17 cellular contexts compared by ENCODE assay signal in the genomic region with DNA sequence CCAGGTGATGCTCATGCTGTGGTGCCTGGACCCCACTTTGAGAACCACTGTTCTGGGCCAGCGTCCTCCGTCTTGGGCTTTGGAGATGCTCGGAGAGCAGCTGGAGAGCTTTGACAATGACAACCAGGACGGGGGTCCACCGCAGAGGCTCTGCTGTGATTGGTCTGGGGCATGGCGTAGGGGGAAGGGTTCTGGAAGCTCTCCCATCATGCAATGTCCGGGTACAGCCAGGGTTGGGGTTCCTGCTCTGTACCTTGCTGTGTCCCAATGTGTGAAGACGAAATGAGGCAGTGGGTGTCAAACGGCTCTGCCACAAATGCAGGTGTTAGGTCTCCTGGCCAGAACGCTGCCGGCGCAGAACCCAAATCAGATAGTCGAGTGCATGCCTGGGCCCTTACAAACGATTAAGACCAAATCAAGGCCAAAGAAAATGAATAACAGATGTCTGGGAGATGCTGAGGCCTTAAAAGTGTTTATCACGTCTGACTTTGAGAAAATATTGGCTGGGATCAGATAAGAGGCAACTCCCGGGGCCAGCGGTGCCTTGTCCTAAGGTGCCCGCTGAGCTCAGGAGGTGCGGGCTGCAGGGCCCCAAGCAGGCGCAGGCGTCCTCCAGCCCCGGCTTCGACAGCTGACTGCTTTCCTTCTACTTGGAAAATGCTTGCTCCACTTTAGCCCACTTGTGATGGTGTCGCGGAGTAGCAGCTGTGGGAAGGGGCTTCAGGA.
A peak's percentile ranks its signal among the peaks of the same experiment; 100 is the strongest.
DNase-seq lines count a peak whose midpoint lies in the region; ATAC-seq and TF ChIP-seq lines count a peak whose summit lies in the region.
"Had no signal": no experiment of that assay in that cellular context is flagged by ENCODE, and none has a peak within 500 bp of the region (broad histone marks: within the 10 kb centered on the region; RNA-seq: fewer than 3 reads in every experiment).

No MANE protein-coding gene starts in this region.

- peak overlapping the region; percentile 51 for H3K56ac ChIP-seq in mesendoderm (ENCODE audit: low read length)

- no peaks in the 10 kb centered on the region for H3K9me3 ChIP-seq in endodermal cell (ENCODE audit: control insufficient read depth, low read length)

- no peaks in the 10 kb centered on the region for H3K9me3 Mint-ChIP-seq in endodermal cell
- H3K9me3 Mint-ChIP-seq in stimulated activated naive B cell treated with anti-CD40 and anti-IgM and Interleukin-4, amounts not matched to agents 10 μg/mL and 1 μg/mL and 100 μg/mL, for 72 hours = no peaks in the 10 kb centered on the region

- no peaks in the 10 kb centered on the region for H3K36me3 Mint-ChIP-seq in endodermal cell (ENCODE audit: low read depth)
- peaks cover 0 to 2% of the 10 kb centered on the region in 2 donors for H3K36me3 Mint-ChIP-seq in stimulated activated naive B cell treated with anti-CD40 and anti-IgM and Interleukin-4, amounts not matched to agents 10 μg/mL and 1 μg/mL and 100 μg/mL, for 72 hours

- no peak for ATAC-seq in stimulated activated naive B cell treated with anti-CD40 and anti-IgM and Interleukin-4, amounts not matched to agents 10 μg/mL and 1 μg/mL and 100 μg/mL, for 72 hours (replicated peaks)
- ATAC-seq: HepG2 had no signal

- H4K5ac ChIP-seq in mesendoderm (ENCODE audit: low read length) = no peak overlapping the region

- H3K27me3 ChIP-seq in endodermal cell (ENCODE audit: control insufficient read depth, insufficient read depth, low read length, poor library complexity, severe bottlenecking) (peaks cover 6% of the 10 kb centered on the region), mesendoderm (ENCODE audit: insufficient read depth, low read length, poor library complexity) (no peaks in the 10 kb centered on the region)

- H3K27me3 Mint-ChIP-seq in endodermal cell (ENCODE audit: insufficient read depth) = peaks cover 23% of the 10 kb centered on the region
- no peaks in the 10 kb centered on the region for H3K27me3 Mint-ChIP-seq in stimulated activated naive B cell treated with anti-CD40 and anti-IgM and Interleukin-4, amounts not matched to agents 10 μg/mL and 1 μg/mL and 100 μg/mL, for 72 hours

- H3K18ac ChIP-seq in mesendoderm (ENCODE audit: low read length) = no peak overlapping the region

- H3K23ac ChIP-seq in mesendoderm (ENCODE audit: low read length) = no peak overlapping the region

- H3K4me3 ChIP-seq in endodermal cell (ENCODE audit: low read length) (no peak overlapping the region), mesendoderm (ENCODE audit: low read length) (no peak overlapping the region)

- H3K79me2 ChIP-seq in mesendoderm (ENCODE audit: control insufficient read depth, insufficient read depth, low read length) = no peaks in the 10 kb centered on the region

- H2AK5ac ChIP-seq in mesendoderm (ENCODE audit: low read length) = no peak overlapping the region

- no peaks in the 10 kb centered on the region for H3K36me3 ChIP-seq in endodermal cell (ENCODE audit: control insufficient read depth, insufficient read depth, low read length)
- H3K36me3 ChIP-seq in mesendoderm (ENCODE audit: control insufficient read depth, insufficient read depth, low read length) = no peaks in the 10 kb centered on the region

- H3K4me1 Mint-ChIP-seq in endodermal cell = peaks cover 13% of the 10 kb centered on the region
- H3K4me1 Mint-ChIP-seq in stimulated activated naive B cell treated with anti-CD40 and anti-IgM and Interleukin-4, amounts not matched to agents 10 μg/mL and 1 μg/mL and 100 μg/mL, for 72 hours = peaks cover 5 to 12% of the 10 kb centered on the region in 2 donors

- WGBS in endodermal cell (ENCODE audit: insufficient coverage in 1 of 2, insufficient read length in 1 of 2), 2 experiments = 89 to 90% methylated on average over 16 to 25 of the region's 25 CpGs
- no CpG with 5 or more reads among the region's 25 CpGs for WGBS in mesendoderm (ENCODE audit: extremely low coverage, insufficient coverage, low lambda C conversion rate)

- no peak overlapping the region for H2BK15ac ChIP-seq in mesendoderm (replicated peaks; ENCODE audit: low read depth)

- no peak overlapping the region for H4K8ac ChIP-seq in mesendoderm (ENCODE audit: low read depth, low read length)

- H3K27ac Mint-ChIP-seq in endodermal cell = no peak overlapping the region
- H3K27ac Mint-ChIP-seq in stimulated activated naive B cell treated with anti-CD40 and anti-IgM and Interleukin-4, amounts not matched to agents 10 μg/mL and 1 μg/mL and 100 μg/mL, for 72 hours = peak overlapping the region; percentile 25

- no peaks in the 10 kb centered on the region for H3K79me1 ChIP-seq in mesendoderm (ENCODE audit: low read length)

- H2BK5ac ChIP-seq in mesendoderm (ENCODE audit: low read length) = no peak overlapping the region

- no peak overlapping the region for H3K4me3 Mint-ChIP-seq in endodermal cell
- no peak overlapping the region for H3K4me3 Mint-ChIP-seq in stimulated activated naive B cell treated with anti-CD40 and anti-IgM and Interleukin-4, amounts not matched to agents 10 μg/mL and 1 μg/mL and 100 μg/mL, for 72 hours

- peak; percentile 94 for DNase-seq in SK-N-DZ (ENCODE audit: low spot score)
- DNase-seq in endodermal cell = peak; percentile 22
- DNase-seq in mesendoderm = no peak
- DNase-seq in stimulated activated naive B cell treated with anti-CD40 and anti-IgM and Interleukin-4, amounts not matched to agents 10 μg/mL and 1 μg/mL and 100 μg/mL, for 72 hours = no peak
- DNase-seq in cortex of kidney (lab: John Stamatoyannopoulos, UW) = no peak
- no peak for DNase-seq in caudate nucleus (lab: John Stamatoyannopoulos, UW)
- no peak for DNase-seq in central memory CD4-positive, alpha-beta T cell
- DNase-seq: C1 segment of cervical spinal cord, DMS79, MV-4-11, NCI-H1694 treated with DMSO at 0.1 percent for 48 hours, NCI-H510A, NCI-H774, OCI-M1, Right ventricle myocardium superior had no signal

- H3K4ac ChIP-seq in mesendoderm (ENCODE audit: low read depth, low read length) = no peak overlapping the region

- no peak overlapping the region for H2BK120ac ChIP-seq in mesendoderm (ENCODE audit: low read depth, low read length)

- H3K9ac ChIP-seq in endodermal cell (ENCODE audit: extremely low read depth, low read length, poor library complexity, severe bottlenecking) = no peak overlapping the region
- H3K9ac ChIP-seq in mesendoderm (ENCODE audit: low read length) = no peak overlapping the region
- H3K9ac ChIP-seq: KMS-11 had no signal

- H3K27ac ChIP-seq in endodermal cell (ENCODE audit: low read depth, low read length) (no peak overlapping the region), mesendoderm (ENCODE audit: low read depth, low read length) (no peak overlapping the region), caudate nucleus (ENCODE audit: low read depth, low read length) (no peak overlapping the region)
- H3K27ac ChIP-seq: KMS-11 had no signal

- H3K4me2 ChIP-seq in mesendoderm (ENCODE audit: low read length) = no peak overlapping the region
- H3K4me2 ChIP-seq: KMS-11 had no signal

- no peak for TF ChIP-seq CTCF in endodermal cell (conservative IDR thresholded peaks at IDR 0.05)

- H3K4me1 ChIP-seq in endodermal cell (ENCODE audit: control insufficient read depth, insufficient read depth, low read length) (no peaks in the 10 kb centered on the region), mesendoderm (ENCODE audit: control insufficient read depth, low read depth, low read length) (no peaks in the 10 kb centered on the region)

Comparison
In these comparisons a context has a peak if more than half of its experiments do, and no peak if none do; other contexts are left out.
1. DNase-seq: peak in SK-N-DZ (single experiment) and endodermal cell (single experiment); none in mesendoderm (single experiment), stimulated activated naive B cell treated with anti-CD40 and anti-IgM and Interleukin-4, amounts not matched to agents 10 μg/mL and 1 μg/mL and 100 μg/mL, for 72 hours (single experiment), cortex of kidney (single experiment), caudate nucleus (0 of 61) and central memory CD4-positive, alpha-beta T cell (single experiment).